Comparison of ENCODE assay signal across 27 cellular contexts in genomic region chr4:158657291-158657690, GRCh38. TPM values are rescaled to one million over a fixed set of nuclear protein-coding genes. Genes with fewer than 3 reads are reported as not detected.
DNase-seq lines count a peak whose midpoint lies in the region; FAIRE-seq and TF ChIP-seq lines count a peak whose summit lies in the region.
"Had no signal": no experiment of that assay in that cellular context is flagged by ENCODE, and none has a peak within 500 bp of the region (broad histone marks: within the 10 kb centered on the region; RNA-seq: fewer than 3 reads in every experiment).

No MANE protein-coding gene starts in this region.

- TF ChIP-seq RAD21 in H1 (IDR thresholded peaks at IDR 0.05 in 1 of 2, conservative IDR thresholded peaks at IDR 0.05 in 1 of 2; ENCODE audit: low read depth in 2 of 2, low read length in 2 of 2) = no peak

- CTCF ChIA-PET in H1 (lab: Charles Lee; ENCODE audit: partially characterized antibody) = interaction anchor here (0.6 to 4.8 kb wide), 5 partner anchors 9 to 707 kb away, joined by 3 to 26 read pairs (median 5); no protein-coding TSS in a partner anchor

- no peak overlapping the region for H4K91ac ChIP-seq in H1 (replicated peaks; ENCODE audit: insufficient read length, low read length)

- no peak for TF ChIP-seq EP300 in H1 (IDR thresholded peaks at IDR 0.05; ENCODE audit: borderline replicate concordance in 1 of 2, low read depth in 2 of 2, low read length in 2 of 2)

- H3K9me3 ChIP-seq in H1 (ENCODE audit: insufficient read depth in 2 of 2, low read depth in 1 of 2, low read length in 1 of 2) (no peaks in the 10 kb centered on the region), hepatocyte (ENCODE audit: low read depth) (no peaks in the 10 kb centered on the region)
- H3K9me3 ChIP-seq: BE2C, BLaER1 had no signal

- no peak overlapping the region for H3K56ac ChIP-seq in H1 (replicated peaks; ENCODE audit: insufficient read length, low read depth, low read length)

- no peak overlapping the region for H3K27ac Mint-ChIP-seq in chondrocyte (ENCODE audit: unreplicated experiment)
- H3K27ac Mint-ChIP-seq: CD4-positive, alpha-beta memory T cell; CD4-positive, CD25-positive, alpha-beta regulatory T cell; CD8-positive, alpha-beta memory T cell had no signal

- H3K18ac ChIP-seq in H1 (ENCODE audit: extremely low read depth, low read length) = no peak overlapping the region

- no peaks in the 10 kb centered on the region for H3K9me2 ChIP-seq in hepatocyte (replicated peaks; ENCODE audit: insufficient read depth)

- no peak overlapping the region for H3K4me3 Mint-ChIP-seq in chondrocyte (ENCODE audit: unreplicated experiment)
- H3K4me3 Mint-ChIP-seq: CD14-positive monocyte; CD4-positive, alpha-beta memory T cell; CD4-positive, CD25-positive, alpha-beta regulatory T cell; CD8-positive, alpha-beta memory T cell had no signal

- no peak overlapping the region for H2AFZ ChIP-seq in H1 (ENCODE audit: low read length)
- H2AFZ ChIP-seq in hepatocyte = no peak overlapping the region

- peak; percentile 86 for DNase-seq in chondrocyte (ENCODE audit: low spot score)
- DNase-seq in H1 (ENCODE audit: low read depth in 1 of 2, low spot score in 2 of 2) = no peak
- peak; percentile 68 for DNase-seq in posterior vena cava (ENCODE audit: low spot score)
- DNase-seq in hepatocyte (ENCODE audit: low spot score) = no peak
- DNase-seq in SW 1271 (lab: John Stamatoyannopoulos, UW) = no peak
- no peak for DNase-seq in inferior parietal cortex (ENCODE audit: extremely low spot score)
- DNase-seq: 8988T; ACHN; BE2C; C1 segment of cervical spinal cord; CD4-positive, alpha-beta memory T cell; CD4-positive, CD25-positive, alpha-beta regulatory T cell; CD8-positive, alpha-beta memory T cell; COR-L47; DMS 273 treated with DMSO at 0.1 percent for 48 hours; DMS153; DMS53; DMS79; DND-41; EL; GDM1 had no signal

- POLR2A ChIA-PET in H1 (lab: Charles Lee; ENCODE audit: partially characterized antibody) = interaction anchor here (1.6 kb wide), 1 partner anchor 9 kb away, joined by 6 read pairs; no protein-coding TSS in a partner anchor

- H4K20me1 ChIP-seq in H1 (replicated peaks in 1 of 2; ENCODE audit: control insufficient read depth in 1 of 2, insufficient read depth in 2 of 2, low read length in 2 of 2) (no peaks in the 10 kb centered on the region), hepatocyte (ENCODE audit: insufficient read depth, poor library complexity, severe bottlenecking) (no peaks in the 10 kb centered on the region)
- H4K20me1 ChIP-seq: BLaER1 had no signal

- H3K79me1 ChIP-seq in H1 (ENCODE audit: low read depth, low read length) = no peaks in the 10 kb centered on the region

- no peak overlapping the region for H2AK5ac ChIP-seq in H1 (ENCODE audit: low read depth, low read length)

- FAIRE-seq in H1 (lab: Jason Lieb, UNC) = no peak
- FAIRE-seq: A204.1, GM12878, GM12892, GM18507 had no signal

- H3K27me3 ChIP-seq in H1 (replicated peaks in 1 of 4; ENCODE audit: control insufficient read depth in 3 of 4, extremely low read depth in 1 of 4, insufficient read depth in 3 of 4, low read length in 3 of 4) = no peaks in the 10 kb centered on the region
- no peaks in the 10 kb centered on the region for H3K27me3 ChIP-seq in hepatocyte
- H3K27me3 ChIP-seq: BE2C, BLaER1 had no signal

- no peak overlapping the region for H2BK20ac ChIP-seq in H1 (ENCODE audit: low read length)

- peaks cover 4% of the 10 kb centered on the region for H3K4me1 Mint-ChIP-seq in chondrocyte (ENCODE audit: low read depth)

- peaks cover 0 to 2% (median 0%) of the 10 kb centered on the region in 4 experiments; a peak in 2 of 7 replicates for H3K4me1 ChIP-seq in H1 (replicated peaks in 1 of 4; ENCODE audit: control insufficient read depth in 3 of 4, insufficient read depth in 4 of 4, low read length in 3 of 4)
- no peaks in the 10 kb centered on the region for H3K4me1 ChIP-seq in hepatocyte (ENCODE audit: insufficient read depth)
- H3K4me1 ChIP-seq: BE2C, BLaER1 had no signal

- peak overlapping the region; percentile 25; the same call in 1 of the 2 replicates for H4K8ac ChIP-seq in H1 (ENCODE audit: extremely low read depth, insufficient read depth, low read length)

- H3K9me3 Mint-ChIP-seq in chondrocyte (ENCODE audit: low read depth) = no peaks in the 10 kb centered on the region
- H3K9me3 Mint-ChIP-seq: CD4-positive, alpha-beta memory T cell; CD4-positive, CD25-positive, alpha-beta regulatory T cell; CD8-positive, alpha-beta memory T cell had no signal

- TF ChIP-seq CTCF in chondrocyte (IDR thresholded peaks at IDR 0.05) (no peak), H1 (IDR thresholded peaks at IDR 0.05; ENCODE audit: control extremely low read depth in 1 of 3, insufficient read depth in 1 of 3, low read depth in 1 of 3, low read length in 3 of 3) (no peak), hepatocyte (IDR thresholded peaks at IDR 0.05; ENCODE audit: poor library complexity) (no peak)

- H2BK12ac ChIP-seq in H1 (ENCODE audit: low read depth, low read length) = no peak overlapping the region

- no peak overlapping the region for H3K9ac ChIP-seq in H1 (replicated peaks in 1 of 4; ENCODE audit: extremely low read depth in 1 of 4, low read depth in 3 of 4, low read length in 3 of 4)
- H3K9ac ChIP-seq: BLaER1 had no signal

- no peak overlapping the region for H3K4me3 ChIP-seq in H1 (ENCODE audit: extremely low read depth in 1 of 4, insufficient read depth in 2 of 4, low read depth in 3 of 4, low read length in 4 of 4)
- no peak overlapping the region for H3K4me3 ChIP-seq in hepatocyte
- H3K4me3 ChIP-seq: BLaER1, GM12878 had no signal

- no peak overlapping the region for H3K4me2 ChIP-seq in H1 (ENCODE audit: insufficient read depth in 1 of 2, low read depth in 2 of 2, low read length in 2 of 2)
- no peak overlapping the region for H3K4me2 ChIP-seq in hepatocyte
- H3K4me2 ChIP-seq: BLaER1 had no signal

- no peak overlapping the region for H2BK120ac ChIP-seq in H1 (replicated peaks; ENCODE audit: low read depth, low read length)

- H3K23ac ChIP-seq in H1 (ENCODE audit: insufficient read length) = no peak overlapping the region

- no peak overlapping the region for H3K14ac ChIP-seq in H1 (ENCODE audit: insufficient read length)

- no peaks in the 10 kb centered on the region; a peak in 1 of 8 replicates for H3K36me3 ChIP-seq in H1 (ENCODE audit: control insufficient read depth in 2 of 4, insufficient read depth in 4 of 4, low read length in 3 of 4)
- H3K36me3 ChIP-seq in hepatocyte (replicated peaks; ENCODE audit: insufficient read depth, low read depth) = no peaks in the 10 kb centered on the region
- H3K36me3 ChIP-seq: BE2C, BLaER1 had no signal

- H3K23me2 ChIP-seq in H1 (ENCODE audit: low read depth, low read length) = no peaks in the 10 kb centered on the region; the same call in 1 of the 2 replicates

- 94% methylated on average over 10 of the region's 11 CpGs; no CpG with 5 or more reads in 1 of the 2 experiments for WGBS in H1 (ENCODE audit: extremely low coverage in 1 of 2, insufficient coverage in 1 of 2, insufficient read length in 1 of 2, insufficient replicate concordance in 2 of 2, low coverage in 1 of 2, low lambda C conversion rate in 2 of 2, missing lambda C conversion rate in 1 of 2), 2 experiments
- WGBS in hepatocyte (ENCODE audit: low lambda C conversion rate, missing lambda C conversion rate) = 86% methylated on average over 11 of the region's 11 CpGs

- H3K79me2 ChIP-seq in H1 (ENCODE audit: control insufficient read depth in 1 of 2, insufficient read depth in 2 of 2, low read length in 2 of 2) = no peaks in the 10 kb centered on the region
- no peaks in the 10 kb centered on the region for H3K79me2 ChIP-seq in hepatocyte

- no peak for TF ChIP-seq POLR2A in H1 (IDR thresholded peaks at IDR 0.05; ENCODE audit: control extremely low read depth in 1 of 2, low read depth in 2 of 2, low read length in 2 of 2)

- intact Hi-C loops in posterior vena cava (cut with DNase I) = no loop called here

- H4K5ac ChIP-seq in H1 (ENCODE audit: insufficient read length, low read depth, low read length) = no peak overlapping the region

- peaks cover 4% of the 10 kb centered on the region for H3K27me3 Mint-ChIP-seq in chondrocyte (ENCODE audit: low read depth)

- no peaks in the 10 kb centered on the region for H3K36me3 Mint-ChIP-seq in chondrocyte (ENCODE audit: low read depth)
- H3K36me3 Mint-ChIP-seq: CD14-positive monocyte; CD4-positive, alpha-beta memory T cell; CD4-positive, CD25-positive, alpha-beta regulatory T cell; CD8-positive, alpha-beta memory T cell had no signal

- H3K27ac ChIP-seq in H1 (ENCODE audit: low read depth, low read length) (no peak overlapping the region), hepatocyte (no peak overlapping the region)
- H3K27ac ChIP-seq: BLaER1 had no signal

- H3K4ac ChIP-seq in H1 (replicated peaks; ENCODE audit: insufficient read length, low read depth, low read length) = no peak overlapping the region

- H2BK5ac ChIP-seq in H1 (ENCODE audit: low read depth, low read length) = peak overlapping the region; percentile 63; the same call in 1 of the 2 replicates

- no peak overlapping the region for H2BK15ac ChIP-seq in H1 (ENCODE audit: low read length)

RNA-seq across cellular contexts. Expression of gene C4orf46, which starts 14.4 kb away (rescaled TPM):
- 7.5 to 8.6 TPM (median 8.2 TPM) in 3 replicates for total RNA-seq in chondrocyte
- 27.3 and 28.6 TPM in 2 replicates for total RNA-seq in H1 (2021; fragmentation: NEBNext Ultra II Directional; extraction: Animal tissue kit (Norgen Biotek cat#: 25700))
- 11.8 and 19.8 TPM in 2 replicates for polyA plus RNA-seq in H1 (2011; rRNA removed)
- polyA plus RNA-seq in H1 (2011; cell fraction: cytosol; rRNA removed) = 19.4 TPM
- polyA plus RNA-seq in H1 (2011; cell fraction: nucleus; rRNA removed) = 6.8 TPM
- 15.2 to 24.1 TPM (median 17.4 TPM) in 4 replicates for polyA plus RNA-seq in H1 (2012, experiment 1 of 2)
- 7.3 TPM for polyA plus RNA-seq in H1 (2012, experiment 2 of 2)
- polyA plus RNA-seq in H1 (2013, experiment 1 of 2) = 20.3 TPM
- 20.1 TPM for polyA plus RNA-seq in H1 (2013, experiment 2 of 2)
- 17.6 and 27.7 TPM in 2 replicates for polyA minus RNA-seq in H1 (2011; rRNA and poly(A)+ RNA removed)
- 16.6 TPM for polyA minus RNA-seq in H1 (2011; cell fraction: cytosol; rRNA and poly(A)+ RNA removed)
- polyA minus RNA-seq in H1 (2011; cell fraction: nucleus; rRNA and poly(A)+ RNA removed) = 20.1 TPM
- 1 to 10 TPM; 4.6 to 5.0 TPM for total RNA-seq in posterior vena cava
- 15.8 and 18.3 TPM in 2 replicates for total RNA-seq in hepatocyte
- polyA plus RNA-seq in hepatocyte = 7.3 and 9.5 TPM in 2 replicates

RNA-seq across cellular contexts. Expression of gene ETFDH, which starts 14.8 kb away (rescaled TPM):
- total RNA-seq in chondrocyte (17.6 to 24.0 TPM (median 23.0 TPM) in 3 replicates), posterior vena cava (10 to 100 TPM; 19.1 to 21.9 TPM), hepatocyte (38.4 and 40.5 TPM in 2 replicates)
- total RNA-seq in H1 (2021; fragmentation: NEBNext Ultra II Directional; extraction: Animal tissue kit (Norgen Biotek cat#: 25700)) = 15.7 and 16.1 TPM in 2 replicates
- polyA plus RNA-seq in H1 (2011; rRNA removed) (10.8 and 11.3 TPM in 2 replicates), hepatocyte (20.9 and 31.4 TPM in 2 replicates)
- 12.9 TPM for polyA plus RNA-seq in H1 (2011; cell fraction: cytosol; rRNA removed)
- polyA plus RNA-seq in H1 (2011; cell fraction: nucleus; rRNA removed) = 14.3 TPM
- 12.6 to 22.0 TPM (median 14.5 TPM) in 4 replicates for polyA plus RNA-seq in H1 (2012, experiment 1 of 2)
- polyA plus RNA-seq in H1 (2012, experiment 2 of 2) = 2.1 TPM
- polyA plus RNA-seq in H1 (2013, experiment 1 of 2) = 15.2 TPM
- polyA plus RNA-seq in H1 (2013, experiment 2 of 2) = 14.9 TPM
- polyA minus RNA-seq in H1 (2011; rRNA and poly(A)+ RNA removed) = 6.9 and 9.2 TPM in 2 replicates
- polyA minus RNA-seq in H1 (2011; cell fraction: cytosol; rRNA and poly(A)+ RNA removed) = 15.9 TPM
- polyA minus RNA-seq in H1 (2011; cell fraction: nucleus; rRNA and poly(A)+ RNA removed) = 19.5 TPM

Comparison
In these comparisons a context has a peak if more than half of its experiments do, and no peak if none do; other contexts are left out.
1. DNase-seq: peak in chondrocyte (single experiment) and posterior vena cava (single experiment); none in H1 (0 of 2), hepatocyte (single experiment), SW 1271 (0 of 2) and inferior parietal cortex (single experiment).